In genomic region chr3:58073315-58074125, GRCh38 we compare ENCODE assay signal across 14 cellular contexts.
A peak's percentile ranks its signal among the peaks of the same experiment; 100 is the strongest.
DNase-seq lines count a peak whose midpoint lies in the region; ATAC-seq and TF ChIP-seq lines count a peak whose summit lies in the region.
"Had no signal": no experiment of that assay in that cellular context is flagged by ENCODE, and none has a peak within 500 bp of the region (broad histone marks: within the 10 kb centered on the region; RNA-seq: fewer than 3 reads in every experiment).

No MANE protein-coding gene starts in this region.

- intact Hi-C loops in activated T-helper 2 cell treated with anti-CD3 and anti-CD28 coated beads, Interferon-gamma antibody, Interleukin-2, Interleukin-4, amounts not matched to agents 10 μg/mL and 5 μg/mL and 100 μg/mL, durations not matched to agents 14 hours and 24 hours and 36 hours (cut with micrococcal nuclease): no loop called here

- peak overlapping the region; percentile 90 for H2AK5ac ChIP-seq in mesenchymal stem cell (ENCODE audit: low read length, severe bottlenecking)

- H2BK120ac ChIP-seq in mesenchymal stem cell (ENCODE audit: low read depth, low read length): peak overlapping the region; percentile 64

- H2AFZ ChIP-seq in OCI-LY3 (ENCODE audit: low read depth, low read length) (no peak overlapping the region), mesenchymal stem cell (ENCODE audit: low read depth, low read length) (no peak overlapping the region)

- H3K27me3 ChIP-seq in OCI-LY3 (ENCODE audit: low read depth, low read length) (no peaks in the 10 kb centered on the region), mesenchymal stem cell (ENCODE audit: control insufficient read depth in 1 of 2, insufficient read depth in 1 of 2, low read length in 2 of 2) (no peaks in the 10 kb centered on the region)
- H3K27me3 ChIP-seq: adrenal gland had no signal

- WGBS in mesenchymal stem cell: 70% methylated on average over 9 of the region's 9 CpGs

- no peaks in the 10 kb centered on the region for H3K79me2 ChIP-seq in OCI-LY3 (ENCODE audit: low read length)

- ATAC-seq in GM19438 (IDR thresholded peaks at IDR 0.05; ENCODE audit: low read depth, unreplicated experiment) (peak; percentile 20), HG03469 (IDR thresholded peaks at IDR 0.05; ENCODE audit: unreplicated experiment) (no peak)

- H3K4me3 ChIP-seq in AG10803 (ENCODE audit: low read length) (no peak overlapping the region), OCI-LY3 (ENCODE audit: low read length) (no peak overlapping the region), mesenchymal stem cell (ENCODE audit: insufficient read depth in 1 of 2, low read depth in 1 of 2, low read length in 2 of 2) (no peak overlapping the region)
- H3K4me3 ChIP-seq: adrenal gland had no signal

- peak overlapping the region in 1 of 2 experiments; percentile 66 for H3K14ac ChIP-seq in mesenchymal stem cell (ENCODE audit: low read length in 2 of 2)

- H3K79me1 ChIP-seq in mesenchymal stem cell (replicated peaks; ENCODE audit: low read length, poor library complexity, severe bottlenecking): peaks cover 22% of the 10 kb centered on the region

- H3K4me3 Mint-ChIP-seq in activated T-helper 2 cell treated with anti-CD3 and anti-CD28 coated beads, Interferon-gamma antibody, Interleukin-2, Interleukin-4, amounts not matched to agents 10 μg/mL and 5 μg/mL and 100 μg/mL, durations not matched to agents 14 hours and 24 hours and 36 hours (ENCODE audit: low read depth): no peak overlapping the region
- H3K4me3 Mint-ChIP-seq: activated CD4-positive, alpha-beta memory T cell treated with anti-CD3 and anti-CD28 coated beads for 36 hours had no signal

- TF ChIP-seq CTCF in AG10803 (conservative IDR thresholded peaks at IDR 0.05; ENCODE audit: low read length) (no peak), OCI-LY3 (IDR thresholded peaks at IDR 0.05; ENCODE audit: low read depth, low read length) (no peak)

- H3K23ac ChIP-seq in mesenchymal stem cell (ENCODE audit: low read length in 2 of 2): no peak overlapping the region

- H3K18ac ChIP-seq in mesenchymal stem cell (ENCODE audit: low read depth in 1 of 2, low read length in 2 of 2): peak overlapping the region in 1 of 2 experiments; percentile 93

- H3K27ac Mint-ChIP-seq in activated T-helper 2 cell treated with anti-CD3 and anti-CD28 coated beads, Interferon-gamma antibody, Interleukin-2, Interleukin-4, amounts not matched to agents 10 μg/mL and 5 μg/mL and 100 μg/mL, durations not matched to agents 14 hours and 24 hours and 36 hours: no peak overlapping the region
- H3K27ac Mint-ChIP-seq: activated CD4-positive, alpha-beta memory T cell treated with anti-CD3 and anti-CD28 coated beads for 36 hours had no signal

- H3K4me1 ChIP-seq in OCI-LY3 (ENCODE audit: low read length): peaks cover 18% of the 10 kb centered on the region
- peaks cover 19% of the 10 kb centered on the region for H3K4me1 ChIP-seq in mesenchymal stem cell (ENCODE audit: control insufficient read depth, insufficient read depth, low read depth, low read length)

- H2BK5ac ChIP-seq in mesenchymal stem cell (ENCODE audit: low read depth, low read length, poor library complexity, severe bottlenecking): no peak overlapping the region

- H3K4me1 Mint-ChIP-seq in activated T-helper 2 cell treated with anti-CD3 and anti-CD28 coated beads, Interferon-gamma antibody, Interleukin-2, Interleukin-4, amounts not matched to agents 10 μg/mL and 5 μg/mL and 100 μg/mL, durations not matched to agents 14 hours and 24 hours and 36 hours (ENCODE audit: low read depth): peaks cover 24% of the 10 kb centered on the region

- H3K9me3 ChIP-seq in OCI-LY3 (ENCODE audit: insufficient read depth, low read length) (no peaks in the 10 kb centered on the region), mesenchymal stem cell (ENCODE audit: control insufficient read depth, low read length) (no peaks in the 10 kb centered on the region)
- H3K9me3 ChIP-seq: adrenal gland, SK-N-SH had no signal

- H3K4me2 ChIP-seq in OCI-LY3 (ENCODE audit: low read length) (peak overlapping the region; percentile 53), mesenchymal stem cell (ENCODE audit: low read length, poor library complexity, severe bottlenecking) (no peak overlapping the region)
- H3K4me2 ChIP-seq: SK-N-SH had no signal

- peak overlapping the region in 1 of 2 experiments; percentile 80 for H3K4ac ChIP-seq in mesenchymal stem cell (ENCODE audit: low read depth in 1 of 2, low read length in 2 of 2)

- no peak overlapping the region for H4K8ac ChIP-seq in mesenchymal stem cell (ENCODE audit: low read length)

- DNase-seq in AG10803 (ENCODE audit: low read depth) (peak; percentile 77), mesenchymal stem cell (peak; percentile 88), NCI-H1105 treated with DMSO at 0.1 percent for 48 hours (lab: John Stamatoyannopoulos, UW) (no peak), NCI-H2029 (lab: John Stamatoyannopoulos, UW) (no peak)
- DNase-seq in activated T-helper 2 cell treated with anti-CD3 and anti-CD28 coated beads, Interferon-gamma antibody, Interleukin-2, Interleukin-4, amounts not matched to agents 10 μg/mL and 5 μg/mL and 100 μg/mL, durations not matched to agents 14 hours and 24 hours and 36 hours (ENCODE audit: low spot score): no peak
- DNase-seq: activated CD4-positive, alpha-beta memory T cell treated with anti-CD3 and anti-CD28 coated beads for 36 hours; NCI-H526; SK-N-SH; stimulated activated CD4-positive, alpha-beta T cell treated with anti-CD3 and anti-CD28 coated beads, Interleukin-2, amount 100 ng/mL, for 24 hours; substantia nigra had no signal

- H3K27me3 Mint-ChIP-seq in activated T-helper 2 cell treated with anti-CD3 and anti-CD28 coated beads, Interferon-gamma antibody, Interleukin-2, Interleukin-4, amounts not matched to agents 10 μg/mL and 5 μg/mL and 100 μg/mL, durations not matched to agents 14 hours and 24 hours and 36 hours (ENCODE audit: low read depth): no peaks in the 10 kb centered on the region
- H3K27me3 Mint-ChIP-seq: activated CD4-positive, alpha-beta memory T cell treated with anti-CD3 and anti-CD28 coated beads for 36 hours had no signal

- H4K91ac ChIP-seq in mesenchymal stem cell (ENCODE audit: low read length): peak overlapping the region; percentile 75

- H3K9ac ChIP-seq in OCI-LY3 (ENCODE audit: low read length) (no peak overlapping the region), mesenchymal stem cell (ENCODE audit: low read length) (peak overlapping the region; percentile 42)
- H3K9ac ChIP-seq: SK-N-SH had no signal

- H4K20me1 ChIP-seq in OCI-LY3 (ENCODE audit: insufficient read depth, low read length): no peaks in the 10 kb centered on the region

- no peaks in the 10 kb centered on the region for H3K9me3 Mint-ChIP-seq in activated T-helper 2 cell treated with anti-CD3 and anti-CD28 coated beads, Interferon-gamma antibody, Interleukin-2, Interleukin-4, amounts not matched to agents 10 μg/mL and 5 μg/mL and 100 μg/mL, durations not matched to agents 14 hours and 24 hours and 36 hours
- H3K9me3 Mint-ChIP-seq: activated CD4-positive, alpha-beta memory T cell treated with anti-CD3 and anti-CD28 coated beads for 36 hours had no signal

- H2BK15ac ChIP-seq in mesenchymal stem cell (ENCODE audit: low read depth, poor library complexity, severe bottlenecking): no peak overlapping the region

- peaks cover 15% of the 10 kb centered on the region for H3K36me3 Mint-ChIP-seq in activated T-helper 2 cell treated with anti-CD3 and anti-CD28 coated beads, Interferon-gamma antibody, Interleukin-2, Interleukin-4, amounts not matched to agents 10 μg/mL and 5 μg/mL and 100 μg/mL, durations not matched to agents 14 hours and 24 hours and 36 hours (ENCODE audit: low read depth)

- peak overlapping the region; percentile 43 to 90 for H2BK12ac ChIP-seq in mesenchymal stem cell (ENCODE audit: low read length in 2 of 2)

- H3K27ac ChIP-seq in OCI-LY3 (ENCODE audit: low read length) (no peak overlapping the region), mesenchymal stem cell (ENCODE audit: low read length, poor library complexity, severe bottlenecking) (no peak overlapping the region)
- H3K27ac ChIP-seq: adrenal gland had no signal

- H3K36me3 ChIP-seq in OCI-LY3 (replicated peaks; ENCODE audit: low read depth, low read length) (peaks cover 1% of the 10 kb centered on the region), mesenchymal stem cell (ENCODE audit: control insufficient read depth in 1 of 2, insufficient read depth in 2 of 2, low read depth in 1 of 2, low read length in 2 of 2) (peaks cover 5 to 13% of the 10 kb centered on the region in 2 experiments)

Comparison
In these comparisons a context has a peak if more than half of its experiments do, and no peak if none do; other contexts are left out.
1. DNase-seq: peak in AG10803 (single experiment) and mesenchymal stem cell (single experiment); none in NCI-H1105 treated with DMSO at 0.1 percent for 48 hours (single experiment), activated T-helper 2 cell treated with anti-CD3 and anti-CD28 coated beads, Interferon-gamma antibody, Interleukin-2, Interleukin-4, amounts not matched to agents 10 μg/mL and 5 μg/mL and 100 μg/mL, durations not matched to agents 14 hours and 24 hours and 36 hours (single experiment) and NCI-H2029 (single experiment).